In the genomic region with DNA sequence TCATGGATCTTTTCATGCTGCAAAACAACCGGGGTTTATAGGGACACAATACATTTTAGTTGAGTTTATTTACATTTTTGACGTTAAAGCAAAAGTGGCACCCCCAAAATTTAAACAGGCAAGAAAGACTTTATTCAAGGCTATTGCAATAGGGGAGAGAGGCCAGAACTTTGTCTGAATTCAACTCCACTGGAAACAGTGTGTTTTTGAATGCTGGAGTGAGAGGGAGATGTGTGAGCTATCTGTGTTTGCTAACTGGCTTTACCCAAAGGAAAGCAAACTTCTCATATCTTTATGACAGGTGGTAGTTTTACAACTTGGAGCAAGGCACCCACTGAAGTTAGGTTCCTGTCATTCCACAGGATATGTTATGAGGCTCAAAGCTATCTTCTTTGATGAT, we compare ENCODE assay signal across 16 cellular contexts.
DNase-seq lines count a peak whose midpoint lies in the region; ATAC-seq, FAIRE-seq and TF ChIP-seq lines count a peak whose summit lies in the region.
"Had no signal": no experiment of that assay in that cellular context is flagged by ENCODE, and none has a peak within 500 bp of the region (broad histone marks: within the 10 kb centered on the region; RNA-seq: fewer than 3 reads in every experiment).

No MANE protein-coding gene starts in this region.

- in situ Hi-C loops in K562 (cut with MboI): loop anchor here (10.0 kb wide), 1 partner anchor 435 kb away; no protein-coding TSS in a partner anchor

- no peaks in the 10 kb centered on the region for H3K79me2 ChIP-seq in K562 (ENCODE audit: control insufficient read depth, insufficient read depth, low read length)

- no TSS peak for BruUV-seq in K562 (replicated peaks; lab: Mats Ljungman, UMichigan)

- H3K4me3 ChIP-seq in K562 (no peak overlapping the region), skeletal muscle tissue (ENCODE audit: low read length in 3 of 3) (no peak overlapping the region), gastroesophageal sphincter (no peak overlapping the region)
- H3K4me3 ChIP-seq: BLaER1 treated with 17β-estradiol and CSF1 and Interleukin-3, amounts not matched to agents 10 nM and 100 nM had no signal

- no peak overlapping the region for H3K27ac Mint-ChIP-seq in activated T-helper 1 cell treated with anti-CD3 and anti-CD28 coated beads, Interleukin-12 subunit alpha, Interleukin-12 subunit beta, Interleukin-2, Interleukin-4 antibody, amounts not matched to agents 30 ng/mL and 10 ng/mL and 1 ng/mL, durations not matched to agents 14 hours and 24 hours and 36 hours
- no peak overlapping the region for H3K27ac Mint-ChIP-seq in T-helper 2 cell treated with Interferon-gamma antibody and Interleukin-4, amounts not matched to agents 5 μg/mL and 100 μg/mL, for 36 hours
- H3K27ac Mint-ChIP-seq: B cell; CD8-positive, alpha-beta T cell; H9 had no signal

- no peak for ATAC-seq in K562
- ATAC-seq in HG03135 (IDR thresholded peaks at IDR 0.05; ENCODE audit: unreplicated experiment): no peak
- no peak for ATAC-seq in gastroesophageal sphincter
- ATAC-seq: CD8-positive, alpha-beta T cell had no signal

- H3K36me3 ChIP-seq in K562 (ENCODE audit: control insufficient read depth, insufficient read depth, low read length): no peaks in the 10 kb centered on the region
- H3K36me3 ChIP-seq in skeletal muscle tissue (ENCODE audit: control insufficient read depth in 3 of 3, insufficient read depth in 3 of 3, low read length in 3 of 3): no peaks in the 10 kb centered on the region
- H3K36me3 ChIP-seq in gastroesophageal sphincter: no peaks in the 10 kb centered on the region
- H3K36me3 ChIP-seq: BLaER1 treated with 17β-estradiol and CSF1 and Interleukin-3, amounts not matched to agents 10 nM and 100 nM had no signal

- WGBS in K562 (ENCODE audit: insufficient coverage, low coverage, missing lambda C conversion rate): 5% methylated on average over 2 of the region's 2 CpGs
- 86 to 92% methylated on average over 2 of the region's 2 CpGs for WGBS in gastroesophageal sphincter (ENCODE audit: low coverage in 1 of 2), 2 donors

- no peak for TF ChIP-seq EP300 in K562 (IDR thresholded peaks at IDR 0.05; ENCODE audit: low read length)
- TF ChIP-seq EP300 in gastroesophageal sphincter (IDR thresholded peaks at IDR 0.05): no peak

- no peak overlapping the region for H3K4me3 Mint-ChIP-seq in activated T-helper 1 cell treated with anti-CD3 and anti-CD28 coated beads, Interleukin-12 subunit alpha, Interleukin-12 subunit beta, Interleukin-2, Interleukin-4 antibody, amounts not matched to agents 30 ng/mL and 10 ng/mL and 1 ng/mL, durations not matched to agents 14 hours and 24 hours and 36 hours
- H3K4me3 Mint-ChIP-seq in T-helper 2 cell treated with Interferon-gamma antibody and Interleukin-4, amounts not matched to agents 5 μg/mL and 100 μg/mL, for 36 hours: no peak overlapping the region
- H3K4me3 Mint-ChIP-seq: B cell; CD8-positive, alpha-beta T cell; H9 had no signal

- TF ChIP-seq RAD21 in K562 (CRISPR knock-in tag; conservative IDR thresholded peaks at IDR 0.05 in 1 of 2, IDR thresholded peaks at IDR 0.05 in 1 of 2): no peak

- H3K4me2 ChIP-seq in K562 (ENCODE audit: insufficient read depth, low read length): no peak overlapping the region
- H3K4me2 ChIP-seq: BLaER1 treated with 17β-estradiol and CSF1 and Interleukin-3, amounts not matched to agents 10 nM and 100 nM had no signal

- no peaks in the 10 kb centered on the region for H3K9me3 ChIP-seq in K562 (replicated peaks; ENCODE audit: control insufficient read depth, insufficient read depth, low read depth, low read length)
- no peaks in the 10 kb centered on the region for H3K9me3 ChIP-seq in skeletal muscle tissue (ENCODE audit: control insufficient read depth in 3 of 3, low read length in 3 of 3)
- no peaks in the 10 kb centered on the region for H3K9me3 ChIP-seq in gastroesophageal sphincter
- H3K9me3 ChIP-seq: BLaER1 treated with 17β-estradiol and CSF1 and Interleukin-3, amounts not matched to agents 10 nM and 100 nM had no signal

- TF ChIP-seq POLR2A in GM12892 (IDR thresholded peaks at IDR 0.05; ENCODE audit: low read depth, low read length): no peak
- TF ChIP-seq POLR2A in K562 (conservative IDR thresholded peaks at IDR 0.05): no peak
- no peak for TF ChIP-seq POLR2A in gastroesophageal sphincter (IDR thresholded peaks at IDR 0.05)

- H3K9ac ChIP-seq in K562 (ENCODE audit: insufficient read depth in 1 of 2, low read depth in 2 of 2, low read length in 2 of 2) (no peak overlapping the region), skeletal muscle tissue (ENCODE audit: low read depth in 1 of 3, low read length in 3 of 3) (no peak overlapping the region)
- H3K9ac ChIP-seq: BLaER1 treated with 17β-estradiol and CSF1 and Interleukin-3, amounts not matched to agents 10 nM and 100 nM had no signal

- DNase-seq in GM12892 (ENCODE audit: insufficient read length) (no peak), K562 (ENCODE audit: extremely low read depth in 1 of 4, low spot score in 3 of 4) (no peak), islet precursor cell (peak; percentile 10)
- DNase-seq in activated T-helper 1 cell treated with anti-CD3 and anti-CD28 coated beads, Interleukin-12 subunit alpha, Interleukin-12 subunit beta, Interleukin-2, Interleukin-4 antibody, amounts not matched to agents 30 ng/mL and 10 ng/mL and 1 ng/mL, durations not matched to agents 14 hours and 24 hours and 36 hours (ENCODE audit: low spot score): no peak
- no peak for DNase-seq in T-helper 2 cell treated with Interferon-gamma antibody and Interleukin-4, amounts not matched to agents 5 μg/mL and 100 μg/mL, for 36 hours (ENCODE audit: low spot score)
- DNase-seq: CD8-positive, alpha-beta T cell; COR-L47; GDM1; H9 had no signal

- H3K4me1 Mint-ChIP-seq in activated T-helper 1 cell treated with anti-CD3 and anti-CD28 coated beads, Interleukin-12 subunit alpha, Interleukin-12 subunit beta, Interleukin-2, Interleukin-4 antibody, amounts not matched to agents 30 ng/mL and 10 ng/mL and 1 ng/mL, durations not matched to agents 14 hours and 24 hours and 36 hours (ENCODE audit: low read depth): peaks cover 18% of the 10 kb centered on the region
- H3K4me1 Mint-ChIP-seq in T-helper 2 cell treated with Interferon-gamma antibody and Interleukin-4, amounts not matched to agents 5 μg/mL and 100 μg/mL, for 36 hours (ENCODE audit: low read depth): peaks cover 6% of the 10 kb centered on the region
- H3K4me1 Mint-ChIP-seq: B cell had no signal

- no peaks in the 10 kb centered on the region for H4K20me1 ChIP-seq in K562 (replicated peaks; ENCODE audit: control insufficient read depth, insufficient read depth, low read length)
- H4K20me1 ChIP-seq: BLaER1 treated with 17β-estradiol and CSF1 and Interleukin-3, amounts not matched to agents 10 nM and 100 nM had no signal

- H3K27ac ChIP-seq in K562 (ENCODE audit: extremely low read depth, low read depth, low read length): no peak overlapping the region
- H3K27ac ChIP-seq in skeletal muscle tissue (ENCODE audit: low read depth, low read length): peak overlapping the region; percentile 66
- no peak overlapping the region for H3K27ac ChIP-seq in gastroesophageal sphincter
- H3K27ac ChIP-seq: BLaER1 treated with 17β-estradiol and CSF1 and Interleukin-3, amounts not matched to agents 10 nM and 100 nM had no signal

- FAIRE-seq in GM12892 (lab: Jason Lieb, UNC) (peak; percentile 14), K562 (lab: Jason Lieb, UNC) (no peak)
- FAIRE-seq: D721Med, H1 had no signal

- no peaks in the 10 kb centered on the region for H3K9me3 Mint-ChIP-seq in activated T-helper 1 cell treated with anti-CD3 and anti-CD28 coated beads, Interleukin-12 subunit alpha, Interleukin-12 subunit beta, Interleukin-2, Interleukin-4 antibody, amounts not matched to agents 30 ng/mL and 10 ng/mL and 1 ng/mL, durations not matched to agents 14 hours and 24 hours and 36 hours
- H3K9me3 Mint-ChIP-seq in T-helper 2 cell treated with Interferon-gamma antibody and Interleukin-4, amounts not matched to agents 5 μg/mL and 100 μg/mL, for 36 hours: no peaks in the 10 kb centered on the region
- H3K9me3 Mint-ChIP-seq: CD8-positive, alpha-beta T cell; H9 had no signal

- CTCF ChIA-PET in K562 (lab: Yijun Ruan, JAX; ENCODE audit: low intra/inter-chr PET ratio): no interaction called here

- no peaks in the 10 kb centered on the region for H3K9me1 ChIP-seq in K562 (ENCODE audit: control insufficient read depth, insufficient read depth, low read length)

- no peaks in the 10 kb centered on the region for H3K36me3 Mint-ChIP-seq in activated T-helper 1 cell treated with anti-CD3 and anti-CD28 coated beads, Interleukin-12 subunit alpha, Interleukin-12 subunit beta, Interleukin-2, Interleukin-4 antibody, amounts not matched to agents 30 ng/mL and 10 ng/mL and 1 ng/mL, durations not matched to agents 14 hours and 24 hours and 36 hours (ENCODE audit: low read depth)
- no peaks in the 10 kb centered on the region for H3K36me3 Mint-ChIP-seq in T-helper 2 cell treated with Interferon-gamma antibody and Interleukin-4, amounts not matched to agents 5 μg/mL and 100 μg/mL, for 36 hours (ENCODE audit: low read depth)
- H3K36me3 Mint-ChIP-seq: CD8-positive, alpha-beta T cell had no signal

- no peaks in the 10 kb centered on the region for H3K27me3 ChIP-seq in K562 (ENCODE audit: control insufficient read depth in 2 of 2, insufficient read depth in 2 of 2, low read length in 2 of 2)
- H3K27me3 ChIP-seq in skeletal muscle tissue (ENCODE audit: control insufficient read depth in 3 of 3, insufficient read depth in 3 of 3, low read length in 3 of 3): no peaks in the 10 kb centered on the region
- no peaks in the 10 kb centered on the region for H3K27me3 ChIP-seq in gastroesophageal sphincter
- H3K27me3 ChIP-seq: BLaER1 treated with 17β-estradiol and CSF1 and Interleukin-3, amounts not matched to agents 10 nM and 100 nM had no signal

- intact Hi-C loops in K562 (cut with micrococcal nuclease): loop anchor here (5.0 to 10.0 kb wide), 3 partner anchors 48 to 183 kb away; a partner anchor contains a TSS
- intact Hi-C loops in activated T-helper 1 cell treated with anti-CD3 and anti-CD28 coated beads, Interleukin-12 subunit alpha, Interleukin-12 subunit beta, Interleukin-2, Interleukin-4 antibody, amounts not matched to agents 30 ng/mL and 10 ng/mL and 1 ng/mL, durations not matched to agents 14 hours and 24 hours and 36 hours (cut with micrococcal nuclease): no loop called here

- POLR2A ChIA-PET in K562 (lab: Yijun Ruan, JAX): interaction anchor here (1.0 kb wide), 1 partner anchor 9 kb away, joined by 3 read pairs; no protein-coding TSS in a partner anchor

- TF ChIP-seq CTCF in K562 (IDR thresholded peaks at IDR 0.05 in 2 of 3, conservative IDR thresholded peaks at IDR 0.05 in 1 of 3; ENCODE audit: insufficient read depth in 2 of 3, low read depth in 1 of 3, low read length in 3 of 3) (no peak), gastroesophageal sphincter (IDR thresholded peaks at IDR 0.05) (no peak)

- no peak overlapping the region for H2AFZ ChIP-seq in K562 (ENCODE audit: low read depth, low read length)

- H3K27me3 Mint-ChIP-seq in activated T-helper 1 cell treated with anti-CD3 and anti-CD28 coated beads, Interleukin-12 subunit alpha, Interleukin-12 subunit beta, Interleukin-2, Interleukin-4 antibody, amounts not matched to agents 30 ng/mL and 10 ng/mL and 1 ng/mL, durations not matched to agents 14 hours and 24 hours and 36 hours (ENCODE audit: insufficient read depth): peaks cover 4% of the 10 kb centered on the region
- H3K27me3 Mint-ChIP-seq in T-helper 2 cell treated with Interferon-gamma antibody and Interleukin-4, amounts not matched to agents 5 μg/mL and 100 μg/mL, for 36 hours (ENCODE audit: low read depth): no peaks in the 10 kb centered on the region

- H3K4me1 ChIP-seq in K562 (replicated peaks in 1 of 2; ENCODE audit: control insufficient read depth in 2 of 2, insufficient read depth in 2 of 2, low read length in 2 of 2) (no peaks in the 10 kb centered on the region), skeletal muscle tissue (ENCODE audit: control insufficient read depth in 3 of 3, insufficient read depth in 3 of 3, low read length in 3 of 3) (peaks cover 14 to 17% (median 16%) of the 10 kb centered on the region in 3 donors), gastroesophageal sphincter (peaks cover 5 to 27% (median 15%) of the 10 kb centered on the region in 3 donors)
- H3K4me1 ChIP-seq: BLaER1 treated with 17β-estradiol and CSF1 and Interleukin-3, amounts not matched to agents 10 nM and 100 nM had no signal
